Comparison of ENCODE assay signal across 16 cellular contexts in the genomic region with DNA sequence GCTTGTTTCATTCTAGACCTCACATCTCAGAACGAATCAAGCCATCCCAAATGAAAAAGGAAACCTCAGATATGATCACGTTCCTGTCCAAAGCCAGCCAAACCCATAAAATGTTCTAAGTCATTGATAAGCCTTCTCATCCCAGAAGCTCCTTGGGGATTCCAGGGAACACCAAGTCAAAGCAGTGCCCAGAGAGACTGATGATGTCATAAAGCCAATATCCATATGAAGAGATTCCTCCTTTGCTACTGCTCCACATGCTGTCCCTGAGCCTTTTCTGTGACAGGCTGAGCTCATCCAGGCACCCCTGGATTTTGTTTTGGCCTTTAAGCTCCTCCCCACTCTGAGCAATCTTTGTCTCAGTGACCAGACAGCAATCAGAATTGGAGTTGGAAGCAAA. TPM values are rescaled to one million over a fixed set of nuclear protein-coding genes. Genes with fewer than 3 reads are reported as not detected.
DNase-seq lines count a peak whose midpoint lies in the region; ATAC-seq, FAIRE-seq and TF ChIP-seq lines count a peak whose summit lies in the region.
"Had no signal": no experiment of that assay in that cellular context is flagged by ENCODE, and none has a peak within 500 bp of the region (broad histone marks: within the 10 kb centered on the region; RNA-seq: fewer than 3 reads in every experiment).

No MANE protein-coding gene starts in this region.

- H3K4me3 Mint-ChIP-seq in GM23338, result no peak overlapping the region
- H3K4me3 Mint-ChIP-seq: CD14-positive monocyte; CD8-positive, alpha-beta T cell; IgD-negative memory B cell had no signal

- H3K4me1 ChIP-seq in GM23338 (ENCODE audit: insufficient read depth) (no peaks in the 10 kb centered on the region), HEK293 (ENCODE audit: control insufficient read depth, insufficient read depth, low read length) (peaks cover 14% of the 10 kb centered on the region), K562 (replicated peaks in 1 of 2; ENCODE audit: control insufficient read depth in 2 of 2, insufficient read depth in 2 of 2, low read length in 2 of 2) (peaks cover 9 to 16% of the 10 kb centered on the region in 2 experiments; a peak in 4 of 5 replicates)
- H3K4me1 ChIP-seq: A549 had no signal

- H2AFZ ChIP-seq in GM23338 (peak overlapping the region; percentile 47; the same call in 1 of the 2 replicates), K562 (ENCODE audit: low read depth, low read length) (peak overlapping the region; percentile 42; the same call in 1 of the 2 replicates)

- no peak overlapping the region for H3K4me2 ChIP-seq in GM23338
- no peak overlapping the region for H3K4me2 ChIP-seq in K562 (ENCODE audit: insufficient read depth, low read length)
- H3K4me2 ChIP-seq: A549 had no signal

- H3K9ac ChIP-seq in K562 (ENCODE audit: insufficient read depth in 1 of 2, low read depth in 2 of 2, low read length in 2 of 2), result no peak overlapping the region

- POLR2A ChIA-PET in HEK293 (lab: Yijun Ruan, JAX) (no interaction called here), K562 (lab: Yijun Ruan, JAX) (interaction anchor here (0.9 kb wide), 1 partner anchor 13 kb away, joined by 5 read pairs; no protein-coding TSS in a partner anchor)

- TF ChIP-seq CTCF in GM23338 (conservative IDR thresholded peaks at IDR 0.05; ENCODE audit: low read depth in 2 of 2) (no peak), HEK293 (tag by site-specific recombination; IDR thresholded peaks at IDR 0.05) (no peak), K562 (IDR thresholded peaks at IDR 0.05 in 2 of 3, conservative IDR thresholded peaks at IDR 0.05 in 1 of 3; ENCODE audit: insufficient read depth in 2 of 3, low read depth in 1 of 3, low read length in 3 of 3) (no peak)

- peaks cover 2% of the 10 kb centered on the region for H3K27me3 Mint-ChIP-seq in GM23338 (ENCODE audit: insufficient read depth, low read depth, poor library complexity)

- CTCF ChIA-PET in HEK293 (lab: Yijun Ruan, JAX) (interaction anchor here (0.7 to 1.0 kb wide), 2 partner anchors 69 to 178 kb away, joined by 3 to 6 read pairs; no protein-coding TSS in a partner anchor), K562 (lab: Yijun Ruan, JAX; ENCODE audit: low intra/inter-chr PET ratio) (no interaction called here)

- H4K20me1 ChIP-seq in GM23338 (replicated peaks; ENCODE audit: insufficient read depth) (no peaks in the 10 kb centered on the region), K562 (replicated peaks; ENCODE audit: control insufficient read depth, insufficient read depth, low read length) (no peaks in the 10 kb centered on the region)

- no peaks in the 10 kb centered on the region for H3K79me2 ChIP-seq in GM23338 (replicated peaks; ENCODE audit: insufficient read depth)
- H3K79me2 ChIP-seq in K562 (ENCODE audit: control insufficient read depth, insufficient read depth, low read length), result no peaks in the 10 kb centered on the region

- in situ Hi-C loops in K562 (cut with MboI), result no loop called here
- in situ Hi-C loops in ACHN (cut with HindIII; ENCODE audit: low pct_ligation_motif_present, low pct_unique_long_range_greater_than_20kb, low sequenced_read_pairs), result no loop called here

- H3K9me2 ChIP-seq in GM23338 (ENCODE audit: insufficient read depth), result peaks cover 15% of the 10 kb centered on the region; the same call in 1 of the 2 replicates

- no peak overlapping the region for H3K27ac Mint-ChIP-seq in GM23338
- H3K27ac Mint-ChIP-seq: CD14-positive monocyte; CD8-positive, alpha-beta T cell had no signal

- H3K9me1 ChIP-seq in K562 (ENCODE audit: control insufficient read depth, insufficient read depth, low read length), result no peaks in the 10 kb centered on the region

- H3K9me3 Mint-ChIP-seq in GM23338, result no peaks in the 10 kb centered on the region
- H3K9me3 Mint-ChIP-seq: CD8-positive, alpha-beta T cell; IgD-negative memory B cell had no signal

- H3K9me3 ChIP-seq in HEK293 (ENCODE audit: control insufficient read depth, insufficient read depth, low read depth, low read length) (no peaks in the 10 kb centered on the region), K562 (replicated peaks; ENCODE audit: control insufficient read depth, insufficient read depth, low read depth, low read length) (no peaks in the 10 kb centered on the region)

- ATAC-seq in GM23338, result no peak
- ATAC-seq in K562, result no peak
- ATAC-seq: A549; CD8-positive, alpha-beta T cell; HCT116 had no signal

- no peaks in the 10 kb centered on the region for H3F3A ChIP-seq in GM23338 (replicated peaks; ENCODE audit: low read depth)

- no peak for FAIRE-seq in K562 (lab: Jason Lieb, UNC)
- FAIRE-seq: A549, D721Med, H54 had no signal

- H3K27me3 ChIP-seq in GM23338 (ENCODE audit: insufficient read depth), result no peaks in the 10 kb centered on the region
- no peaks in the 10 kb centered on the region for H3K27me3 ChIP-seq in K562 (ENCODE audit: control insufficient read depth in 2 of 2, insufficient read depth in 2 of 2, low read length in 2 of 2)

- H3K4me1 Mint-ChIP-seq in GM23338, result peaks cover 6% of the 10 kb centered on the region; the same call in 2 of the 3 replicates
- H3K4me1 Mint-ChIP-seq: IgD-negative memory B cell had no signal

- TF ChIP-seq RAD21 in K562 (CRISPR knock-in tag; conservative IDR thresholded peaks at IDR 0.05 in 1 of 2, IDR thresholded peaks at IDR 0.05 in 1 of 2), result no peak

- no peaks in the 10 kb centered on the region for H3K36me3 Mint-ChIP-seq in GM23338 (ENCODE audit: low read depth)
- H3K36me3 Mint-ChIP-seq: CD14-positive monocyte; CD8-positive, alpha-beta T cell; IgD-negative memory B cell had no signal

- no peak for TF ChIP-seq EP300 in K562 (IDR thresholded peaks at IDR 0.05; ENCODE audit: low read length)

- no TSS peak for BruUV-seq in K562 (replicated peaks; lab: Mats Ljungman, UMichigan)

- H3K4me3 ChIP-seq in GM23338, result no peak overlapping the region
- H3K4me3 ChIP-seq in HEK293 (ENCODE audit: low read depth, low read length), result no peak overlapping the region
- H3K4me3 ChIP-seq in K562, result no peak overlapping the region
- H3K4me3 ChIP-seq: A549 had no signal

- WGBS in K562 (ENCODE audit: insufficient coverage, low coverage, missing lambda C conversion rate), result 9% methylated on average over 2 of the region's 2 CpGs

- no peak for TF ChIP-seq POLR2A in K562 (conservative IDR thresholded peaks at IDR 0.05)

- DNase-seq in GM23338 (ENCODE audit: low spot score) (no peak), K562 (ENCODE audit: extremely low read depth in 1 of 4, low spot score in 3 of 4) (no peak), pons (ENCODE audit: low spot score) (peak; percentile 5), ACHN (no peak)
- DNase-seq in activated CD4-positive, alpha-beta T cell treated with anti-CD3 and anti-CD28 coated beads for 48 hours, result no peak
- DNase-seq: CD8-positive, alpha-beta T cell; COR-L47; DMS153; GF-D8 had no signal

- no peak overlapping the region for H3K27ac ChIP-seq in GM23338 (ENCODE audit: low read depth)
- no peak overlapping the region; the same call in 1 of the 2 replicates for H3K27ac ChIP-seq in HEK293 (ENCODE audit: extremely low read depth, low read depth, low read length)
- no peak overlapping the region for H3K27ac ChIP-seq in K562 (ENCODE audit: extremely low read depth, low read depth, low read length)
- H3K27ac ChIP-seq: A549 had no signal

- intact Hi-C loops in K562 (cut with micrococcal nuclease), result no loop called here

- H3K36me3 ChIP-seq in GM23338 (ENCODE audit: insufficient read depth), result no peaks in the 10 kb centered on the region
- no peaks in the 10 kb centered on the region for H3K36me3 ChIP-seq in HEK293 (ENCODE audit: control insufficient read depth in 2 of 2, insufficient read depth in 1 of 2, low read length in 2 of 2)
- no peaks in the 10 kb centered on the region for H3K36me3 ChIP-seq in K562 (ENCODE audit: control insufficient read depth, insufficient read depth, low read length)

TF ChIP-seq in GM23338, 12 proteins besides CTCF, POLR2A, EP300 and RAD21 (continues in another document):
- TF ChIP-seq NANOG (IDR thresholded peaks at IDR 0.05; ENCODE audit: borderline replicate concordance), result no peak
- no peak for TF ChIP-seq CREB1 (CRISPR knock-in tag; IDR thresholded peaks at IDR 0.05; ENCODE audit: low read depth)
- no peak for TF ChIP-seq STAT1 (IDR thresholded peaks at IDR 0.05; ENCODE audit: unreplicated experiment)

TF ChIP-seq in HEK293, 187 proteins besides CTCF, POLR2A, EP300 and RAD21 (continues in another document):
- TF ChIP-seq ZNF560 (tag by site-specific recombination; IDR thresholded peaks at IDR 0.05; ENCODE audit: borderline replicate concordance), result no peak

TF ChIP-seq in K562, 482 proteins besides CTCF, POLR2A, EP300 and RAD21 (continues in another document):
- TF ChIP-seq BCOR (IDR thresholded peaks at IDR 0.05), result no peak
- no peak for TF ChIP-seq GTF2A2 (tag; IDR thresholded peaks at IDR 0.05)

RNA-seq across cellular contexts. Expression of gene MEX3B, which starts 25.2 kb away (rescaled TPM):
- total RNA-seq in GM23338 (2014; rRNA removed; shearing (Covaris generic)), result 15.7 and 16.2 TPM in 2 replicates
- 5.3 TPM in 2 replicates for polyA plus RNA-seq in GM23338 (2016; fragmentation: Nextera tagmentation; extraction: Ambion mirVana)
- 8.7 and 10.8 TPM in 2 replicates for total RNA-seq in K562 (2011; cell fraction: chromatin; rRNA removed; ENCODE audit: low replicate concordance)
- 11.3 and 13.3 TPM in 2 replicates for total RNA-seq in K562 (2011; cell fraction: nucleolus; rRNA removed)
- total RNA-seq in K562 (2011; cell fraction: nucleoplasm; rRNA removed), result 8.7 TPM in 2 replicates
- total RNA-seq in K562 (2014; rRNA removed), result 7.4 and 7.7 TPM in 2 replicates
- total RNA-seq in K562 (2014; rRNA removed; fragmentation: Illumina TruSeq; extraction: Trizol), result 2.9 and 3.1 TPM in 2 replicates
- 3.6 and 4.2 TPM in 2 replicates for total RNA-seq in K562 (2015; rRNA removed; fragmentation: Illumina TruSeq; extraction: Trizol)
- total RNA-seq in K562 (2021), result 12.0 and 12.8 TPM in 2 replicates
- 7.0 TPM in 2 replicates for polyA plus RNA-seq in K562 (2011; rRNA removed)
- polyA plus RNA-seq in K562 (2011; cell fraction: cytosol; rRNA removed), result 5.5 and 16.8 TPM in 2 replicates
- polyA plus RNA-seq in K562 (2011; cell fraction: nucleus; rRNA removed), result 20.3 and 41.1 TPM in 2 replicates
- polyA plus RNA-seq in K562 (2012), result 4.9 and 6.6 TPM in 2 replicates
- polyA plus RNA-seq in K562 (2014; fragmentation: Illumina TruSeq; extraction: Trizol), result 3.0 and 6.2 TPM in 2 replicates
- 1 to 10 TPM in 1 of 2 experiments, under 1 TPM in 1; 0.94 to 1.1 TPM for polyA plus RNA-seq in K562 (2014; fragmentation: Nextera tagmentation; extraction: Ambion mirVana)
- polyA plus RNA-seq in K562 (2014; rRNA removed), result 6.9 and 8.3 TPM in 2 replicates
- 1.9 and 3.3 TPM in 2 replicates for polyA minus RNA-seq in K562 (2011; rRNA and poly(A)+ RNA removed)
- 9.3 TPM in 2 replicates for polyA minus RNA-seq in K562 (2011; cell fraction: cytosol; rRNA and poly(A)+ RNA removed)
- 11.7 and 12.2 TPM in 2 replicates for polyA minus RNA-seq in K562 (2011; cell fraction: nucleus; rRNA and poly(A)+ RNA removed)
- polyA plus RNA-seq: IgD-negative memory B cell had no signal
